In genomic region chr20:48126227-48126740, GRCh38 we compare ENCODE assay signal across 16 cellular contexts.
DNase-seq lines count a peak whose midpoint lies in the region; ATAC-seq, FAIRE-seq and TF ChIP-seq lines count a peak whose summit lies in the region.
"Had no signal": no experiment of that assay in that cellular context is flagged by ENCODE, and none has a peak within 500 bp of the region (broad histone marks: within the 10 kb centered on the region; RNA-seq: fewer than 3 reads in every experiment).

No MANE protein-coding gene starts in this region.

- H3K79me2 ChIP-seq in MM.1S (ENCODE audit: low read length) (no peaks in the 10 kb centered on the region), K562 (ENCODE audit: control insufficient read depth, insufficient read depth, low read length) (no peaks in the 10 kb centered on the region)

- TF ChIP-seq POLR2A in K562 (conservative IDR thresholded peaks at IDR 0.05) (no peak), sigmoid colon (IDR thresholded peaks at IDR 0.05) (no peak), testis (IDR thresholded peaks at IDR 0.05) (no peak)

- intact Hi-C loops in K562 (cut with micrococcal nuclease) (no loop called here), sigmoid colon (cut with DNase I) (no loop called here), testis (cut with DNase I; ENCODE audit: low total_unique reads) (no loop called here)

- TF ChIP-seq EP300 in K562 (IDR thresholded peaks at IDR 0.05; ENCODE audit: low read length) (no peak), sigmoid colon (IDR thresholded peaks at IDR 0.05) (no peak)

- H3K9me3 ChIP-seq in MM.1S (replicated peaks; ENCODE audit: insufficient read depth, low read length) (no peaks in the 10 kb centered on the region), K562 (replicated peaks; ENCODE audit: control insufficient read depth, insufficient read depth, low read depth, low read length) (no peaks in the 10 kb centered on the region), sigmoid colon (no peaks in the 10 kb centered on the region), testis (no peaks in the 10 kb centered on the region)

- in situ Hi-C loops in K562 (cut with MboI) = no loop called here

- H4K20me1 ChIP-seq in MM.1S (ENCODE audit: insufficient read depth, low read length) (no peaks in the 10 kb centered on the region), K562 (replicated peaks; ENCODE audit: control insufficient read depth, insufficient read depth, low read length) (no peaks in the 10 kb centered on the region)

- H3K9ac ChIP-seq in MM.1S (ENCODE audit: low read length) (no peak overlapping the region), K562 (ENCODE audit: insufficient read depth in 1 of 2, low read depth in 2 of 2, low read length in 2 of 2) (no peak overlapping the region)

- CTCF ChIA-PET in K562 (lab: Yijun Ruan, JAX; ENCODE audit: low intra/inter-chr PET ratio) = no interaction called here

- peak; percentile 72 for DNase-seq in SIG-M5 treated with dmso at 0.1 percent for 504 hours (lab: John Stamatoyannopoulos, UW; ENCODE audit: unreplicated experiment)
- DNase-seq in SIG-M5 (lab: John Stamatoyannopoulos, UW) = no peak
- DNase-seq in MM.1S = no peak
- no peak for DNase-seq in K562 (ENCODE audit: extremely low read depth in 1 of 4, low spot score in 3 of 4)
- DNase-seq in sigmoid colon = peak; percentile 35
- no peak for DNase-seq in activated CD4-positive, alpha-beta T cell treated with anti-CD3 and anti-CD28 coated beads for 4 hours
- no peak for DNase-seq in testis
- DNase-seq: CD4-positive, alpha-beta memory T cell; H7; NCI-H1105 treated with DMSO at 0.1 percent for 48 hours; NCI-H187 treated with DMSO at 0.1 percent for 48 hours; NCI-H2227 treated with DMSO at 0.1 percent for 48 hours; NCI-H526 had no signal

- WGBS in K562 (ENCODE audit: insufficient coverage, low coverage, missing lambda C conversion rate) = 6% methylated on average over 8 of the region's 8 CpGs
- WGBS in sigmoid colon, 2 donors = 46 to 67% methylated on average over 8 of the region's 8 CpGs
- WGBS in testis, 2 donors = 74 to 76% methylated on average over 8 of the region's 8 CpGs

- H3F3A ChIP-seq in MM.1S (ENCODE audit: insufficient read depth, low read length) = no peaks in the 10 kb centered on the region

- ATAC-seq in K562 = no peak
- no peak for ATAC-seq in GM21367 (IDR thresholded peaks at IDR 0.05; ENCODE audit: unreplicated experiment)
- ATAC-seq: SK-N-SH treated with all-trans-retinoic acid at 6 μM for 48 hours had no signal

- BruUV-seq in K562 (replicated peaks; lab: Mats Ljungman, UMichigan) = no TSS peak

- H3K36me3 ChIP-seq in MM.1S (replicated peaks; ENCODE audit: insufficient read depth, low read length) = no peaks in the 10 kb centered on the region
- no peaks in the 10 kb centered on the region for H3K36me3 ChIP-seq in K562 (ENCODE audit: control insufficient read depth, insufficient read depth, low read length)
- H3K36me3 ChIP-seq in sigmoid colon = no peaks in the 10 kb centered on the region
- no peaks in the 10 kb centered on the region for H3K36me3 ChIP-seq in testis (ENCODE audit: low read depth, missing control alignments)

- no peak for TF ChIP-seq CTCF in MM.1S (IDR thresholded peaks at IDR 0.05; ENCODE audit: low read length)
- no peak for TF ChIP-seq CTCF in K562 (IDR thresholded peaks at IDR 0.05 in 2 of 3, conservative IDR thresholded peaks at IDR 0.05 in 1 of 3; ENCODE audit: insufficient read depth in 2 of 3, low read depth in 1 of 3, low read length in 3 of 3)
- TF ChIP-seq CTCF in sigmoid colon (IDR thresholded peaks at IDR 0.05) = no peak
- TF ChIP-seq CTCF in testis (IDR thresholded peaks at IDR 0.05) = no peak

- H3K4me3 ChIP-seq in MM.1S (ENCODE audit: low read length) = no peak overlapping the region
- H3K4me3 ChIP-seq in K562 = no peak overlapping the region
- H3K4me3 ChIP-seq in sigmoid colon = no peak overlapping the region
- H3K4me3 ChIP-seq in testis = no peak overlapping the region

- no peak for FAIRE-seq in K562 (lab: Jason Lieb, UNC)
- FAIRE-seq: A204.1 had no signal

- TF ChIP-seq RAD21 in K562 (CRISPR knock-in tag; conservative IDR thresholded peaks at IDR 0.05 in 1 of 2, IDR thresholded peaks at IDR 0.05 in 1 of 2) = no peak

- H3K4me1 ChIP-seq in MM.1S (ENCODE audit: low read length) = no peaks in the 10 kb centered on the region
- no peaks in the 10 kb centered on the region; a peak in 1 of 5 replicates for H3K4me1 ChIP-seq in K562 (replicated peaks in 1 of 2; ENCODE audit: control insufficient read depth in 2 of 2, insufficient read depth in 2 of 2, low read length in 2 of 2)
- H3K4me1 ChIP-seq in sigmoid colon = peaks cover 0 to 28% (median 16%) of the 10 kb centered on the region in 4 donors
- peaks cover 7% of the 10 kb centered on the region for H3K4me1 ChIP-seq in testis

- H3K27ac ChIP-seq in MM.1S (ENCODE audit: low read length) (no peak overlapping the region), K562 (ENCODE audit: extremely low read depth, low read depth, low read length) (no peak overlapping the region), sigmoid colon (no peak overlapping the region), testis (no peak overlapping the region)

- H2AFZ ChIP-seq in MM.1S (ENCODE audit: low read length) (0 out of 2 replicates have a peak overlapping the region, but pooled peaks have one; percentile 23), K562 (ENCODE audit: low read depth, low read length) (no peak overlapping the region; the same call in 1 of the 2 replicates)

- POLR2A ChIA-PET in K562 (lab: Yijun Ruan, JAX) = interaction anchor here (0.6 to 1.7 kb wide), 6 partner anchors 9 to 29 kb away, joined by 3 to 5 read pairs (median 4); no protein-coding TSS in a partner anchor

- no peaks in the 10 kb centered on the region for H3K9me1 ChIP-seq in K562 (ENCODE audit: control insufficient read depth, insufficient read depth, low read length)

- no peak overlapping the region for H3K4me2 ChIP-seq in MM.1S (ENCODE audit: low read depth, low read length)
- no peak overlapping the region; the same call in 1 of the 2 replicates for H3K4me2 ChIP-seq in K562 (ENCODE audit: insufficient read depth, low read length)

- H3K27me3 ChIP-seq in MM.1S (replicated peaks; ENCODE audit: insufficient read depth, low read length) = peaks cover 18% of the 10 kb centered on the region; the same call in 1 of the 2 replicates
- peaks cover 0 to 35% of the 10 kb centered on the region in 2 experiments; a peak in 2 of 5 replicates for H3K27me3 ChIP-seq in K562 (ENCODE audit: control insufficient read depth in 2 of 2, insufficient read depth in 2 of 2, low read length in 2 of 2)
- H3K27me3 ChIP-seq in sigmoid colon = no peaks in the 10 kb centered on the region
- no peaks in the 10 kb centered on the region for H3K27me3 ChIP-seq in testis

- H3K9me2 ChIP-seq in MM.1S (replicated peaks; ENCODE audit: insufficient read depth, low read length) = no peaks in the 10 kb centered on the region

TF ChIP-seq in K562, 482 proteins besides CTCF, POLR2A, EP300 and RAD21 (continues in another document):
- TF ChIP-seq ZHX1 (conservative IDR thresholded peaks at IDR 0.05; ENCODE audit: low read length) = no peak
- no peak for TF ChIP-seq ZNF311 (CRISPR knock-in tag; IDR thresholded peaks at IDR 0.05)
- TF ChIP-seq ZNF175 (CRISPR knock-in tag; IDR thresholded peaks at IDR 0.05; ENCODE audit: low read depth) = 0 out of 2 replicates have a peak, but pooled peaks have one; percentile 55
- no peak for TF ChIP-seq AFF4 (CRISPR knock-in tag; IDR thresholded peaks at IDR 0.05)
- TF ChIP-seq NR2C1 (IDR thresholded peaks at IDR 0.05) = no peak
- peak; percentile 89 for TF ChIP-seq NR2C1 (tag; IDR thresholded peaks at IDR 0.05)

Comparison
In these comparisons a context has a peak if more than half of its experiments do, and no peak if none do; other contexts are left out.
1. DNase-seq: peak in SIG-M5 treated with dmso at 0.1 percent for 504 hours (single experiment) and sigmoid colon (single experiment); none in SIG-M5 (single experiment), MM.1S (single experiment), K562 (0 of 4), activated CD4-positive, alpha-beta T cell treated with anti-CD3 and anti-CD28 coated beads for 4 hours (0 of 2) and testis (single experiment).